Comparison of ENCODE assay signal across 16 cellular contexts in genomic region chr10:62917475-62918238, GRCh38.
DNase-seq lines count a peak whose midpoint lies in the region; ATAC-seq and TF ChIP-seq lines count a peak whose summit lies in the region.
"Had no signal": no experiment of that assay in that cellular context is flagged by ENCODE, and none has a peak within 500 bp of the region (broad histone marks: within the 10 kb centered on the region; RNA-seq: fewer than 3 reads in every experiment).

No MANE protein-coding gene starts in this region.

- no peaks in the 10 kb centered on the region for H3K79me2 ChIP-seq in OCI-LY7 (ENCODE audit: insufficient read depth, low read depth, low read length)
- H3K79me2 ChIP-seq in GM23248 (ENCODE audit: insufficient read depth), result no peaks in the 10 kb centered on the region

- 87 to 90% methylated on average over 9 of the region's 9 CpGs for WGBS in GM23248 (ENCODE audit: low coverage in 1 of 2, low lambda C conversion rate in 2 of 2, missing lambda C conversion rate in 2 of 2), 2 experiments

- H3K4me3 ChIP-seq in OCI-LY7 (ENCODE audit: low read depth, low read length, poor library complexity, severe bottlenecking) (no peak overlapping the region), GM23248 (no peak overlapping the region)
- H3K4me3 ChIP-seq: gastroesophageal sphincter, SK-N-MC had no signal

- H3K27ac ChIP-seq in OCI-LY7 (ENCODE audit: low read depth, low read length, poor library complexity, severe bottlenecking) (no peak overlapping the region), GM23248 (no peak overlapping the region)
- H3K27ac ChIP-seq: gastroesophageal sphincter, SK-N-MC had no signal

- no peak overlapping the region for H3K27ac Mint-ChIP-seq in type B pancreatic cell

- no peaks in the 10 kb centered on the region for H3K9me2 ChIP-seq in OCI-LY7 (ENCODE audit: insufficient read depth, low read length)
- no peaks in the 10 kb centered on the region for H3K9me2 ChIP-seq in GM23248 (ENCODE audit: insufficient read depth)

- BruUV-seq in OCI-LY7 (replicated peaks; lab: Mats Ljungman, UMichigan), result no TSS peak

- ATAC-seq in GM18520 (IDR thresholded peaks at IDR 0.05; ENCODE audit: unreplicated experiment), result peak; percentile 47
- ATAC-seq in GM19351 (IDR thresholded peaks at IDR 0.05; ENCODE audit: unreplicated experiment), result peak; percentile 50
- peak; percentile 46 for ATAC-seq in HG02852 (IDR thresholded peaks at IDR 0.05; ENCODE audit: unreplicated experiment)
- ATAC-seq: gastroesophageal sphincter had no signal

- intact Hi-C loops in OCI-LY7 (cut with micrococcal nuclease; ENCODE audit: unreplicated experiment), result no loop called here

- H2AFZ ChIP-seq in OCI-LY7 (ENCODE audit: low read length) (0 out of 2 replicates have a peak overlapping the region, but pooled peaks have one; percentile 41), GM23248 (no peak overlapping the region)

- no peaks in the 10 kb centered on the region for H3K36me3 Mint-ChIP-seq in type B pancreatic cell
- H3K36me3 Mint-ChIP-seq: CD14-positive monocyte had no signal

- no peaks in the 10 kb centered on the region for H3K9me3 Mint-ChIP-seq in type B pancreatic cell

- in situ Hi-C loops in GM23248 (cut with MboI), result no loop called here

- H3K9ac ChIP-seq in GM23248, result no peak overlapping the region

- CTCF ChIA-PET in OCI-LY7 (lab: Charles Lee; ENCODE audit: unreplicated experiment), result no interaction called here

- no peaks in the 10 kb centered on the region for H3K27me3 ChIP-seq in GM23248 (replicated peaks; ENCODE audit: insufficient read depth)
- H3K27me3 ChIP-seq: gastroesophageal sphincter had no signal

- peaks cover 25% of the 10 kb centered on the region for H3F3A ChIP-seq in GM23248 (ENCODE audit: insufficient read depth)

- H3K36me3 ChIP-seq in OCI-LY7 (ENCODE audit: insufficient read depth, low read length), result no peaks in the 10 kb centered on the region
- H3K36me3 ChIP-seq in GM23248 (ENCODE audit: low read depth), result no peaks in the 10 kb centered on the region
- H3K36me3 ChIP-seq: gastroesophageal sphincter had no signal

- H3K9me3 ChIP-seq in OCI-LY7 (ENCODE audit: low read length), result no peaks in the 10 kb centered on the region
- H3K9me3 ChIP-seq in GM23248 (ENCODE audit: low read depth), result no peaks in the 10 kb centered on the region
- H3K9me3 ChIP-seq: gastroesophageal sphincter had no signal

- no peak for TF ChIP-seq CTCF in OCI-LY7 (conservative IDR thresholded peaks at IDR 0.05; ENCODE audit: low read length)
- TF ChIP-seq CTCF in type B pancreatic cell (conservative IDR thresholded peaks at IDR 0.05), result no peak

- H3K4me3 Mint-ChIP-seq in type B pancreatic cell, result no peak overlapping the region
- H3K4me3 Mint-ChIP-seq: CD14-positive monocyte had no signal

- H3K4me1 ChIP-seq in OCI-LY7 (ENCODE audit: insufficient read depth, low read length, poor library complexity, severe bottlenecking) (peaks cover under 1% of the 10 kb centered on the region), GM23248 (ENCODE audit: insufficient read depth) (peaks cover 22% of the 10 kb centered on the region)

- H3K4me1 Mint-ChIP-seq in type B pancreatic cell (ENCODE audit: unreplicated experiment), result no peaks in the 10 kb centered on the region

- DNase-seq in OCI-LY7 (ENCODE audit: low spot score) (no peak), type B pancreatic cell (ENCODE audit: extremely low spot score, unreplicated experiment) (no peak), GM23248 (no peak), iPS-NIHi11 (ENCODE audit: low spot score) (no peak), cortex of kidney (lab: John Stamatoyannopoulos, UW) (no peak)
- DNase-seq: activated naive CD4-positive, alpha-beta T cell treated with anti-CD3 and anti-CD28 coated beads, Interleukin-2, amount 50 U/mL, for 16 hours; EL; MM.1S; NCI-H2171; nucleus accumbens had no signal

- H4K20me1 ChIP-seq in OCI-LY7 (ENCODE audit: insufficient read depth, low read length) (no peaks in the 10 kb centered on the region), GM23248 (ENCODE audit: insufficient read depth) (no peaks in the 10 kb centered on the region)

- H3K4me2 ChIP-seq in OCI-LY7 (ENCODE audit: low read length) (no peak overlapping the region), GM23248 (ENCODE audit: unreplicated experiment) (no peak overlapping the region)

- no peaks in the 10 kb centered on the region for H3K27me3 Mint-ChIP-seq in type B pancreatic cell

- POLR2A ChIA-PET in OCI-LY7 (lab: Charles Lee), result interaction anchor here (0.6 to 2.0 kb wide), 2 partner anchors 10 to 721 kb away, joined by 4 to 7 read pairs; no protein-coding TSS in a partner anchor
